In genomic region chr1:109923946-109924275, GRCh38 we compare ENCODE assay signal across 1 cellular context.
TF ChIP-seq lines count a peak whose summit lies in the region.

No MANE protein-coding gene starts in this region.

TF ChIP-seq in IMR-90, 13 proteins besides CTCF, POLR2A, EP300 and RAD21 (continued from another document):
- TF ChIP-seq ELK1 (IDR thresholded peaks at IDR 0.05; ENCODE audit: borderline replicate concordance, low read depth, low read length) (no peak), NFE2L2 (IDR thresholded peaks at IDR 0.05; ENCODE audit: low read depth, low read length) (no peak), FOS (IDR thresholded peaks at IDR 0.05; ENCODE audit: low read depth, low read length) (no peak), USF2 (IDR thresholded peaks at IDR 0.05; ENCODE audit: low read depth, low read length) (no peak), RCOR1 (IDR thresholded peaks at IDR 0.05; ENCODE audit: insufficient replicate concordance, low read length) (no peak)
